Comparison of ENCODE assay signal across 20 cellular contexts in genomic region chr5:176935017-176935416, GRCh38. TPM values are rescaled to one million over a fixed set of nuclear protein-coding genes. Genes with fewer than 3 reads are reported as not detected.
DNase-seq lines count a peak whose midpoint lies in the region; ATAC-seq and TF ChIP-seq lines count a peak whose summit lies in the region.
"Had no signal": no experiment of that assay in that cellular context is flagged by ENCODE, and none has a peak within 500 bp of the region (broad histone marks: within the 10 kb centered on the region; RNA-seq: fewer than 3 reads in every experiment).

No MANE protein-coding gene starts in this region.

- POLR2A ChIA-PET in HEK293 (lab: Yijun Ruan, JAX) = no interaction called here

- H3K27ac Mint-ChIP-seq in activated CD8-positive, alpha-beta memory T cell treated with anti-CD3 and anti-CD28 coated beads, Interleukin-2, amount 10 ng/mL, durations not matched to agents 7 days and 5 days = peak overlapping the region; percentile 1
- peak overlapping the region; percentile 46 for H3K27ac Mint-ChIP-seq in activated T-helper 2 cell treated with anti-CD3 and anti-CD28 coated beads, Interferon-gamma antibody, Interleukin-2, Interleukin-4, amounts not matched to agents 10 μg/mL and 5 μg/mL and 100 μg/mL, durations not matched to agents 14 hours and 24 hours and 36 hours
- H3K27ac Mint-ChIP-seq in natural killer cell treated with Interleukin-12 subunit alpha and Interleukin-12 subunit beta and Interleukin-15 and Interleukin-18, amount 100 ng/mL, for 72 hours = peak overlapping the region; percentile 7 to 13
- no peak overlapping the region for H3K27ac Mint-ChIP-seq in nephron progenitor cell
- H3K27ac Mint-ChIP-seq: B cell had no signal

- CTCF ChIA-PET in activated CD8-positive, alpha-beta memory T cell treated with anti-CD3 and anti-CD28 coated beads, Interleukin-2, amount 10 ng/mL, durations not matched to agents 7 days and 5 days (lab: Charles Lee) = interaction anchor here (1.2 kb wide), 1 partner anchor 8 kb away, joined by 3 read pairs; no protein-coding TSS in a partner anchor
- CTCF ChIA-PET in HEK293 (lab: Yijun Ruan, JAX) = interaction anchor here (0.9 kb wide), 1 partner anchor 277 kb away, joined by 4 read pairs; no protein-coding TSS in a partner anchor

- H3K9me3 Mint-ChIP-seq in activated CD8-positive, alpha-beta memory T cell treated with anti-CD3 and anti-CD28 coated beads, Interleukin-2, amount 10 ng/mL, durations not matched to agents 7 days and 5 days (ENCODE audit: low read depth) = no peaks in the 10 kb centered on the region
- no peaks in the 10 kb centered on the region for H3K9me3 Mint-ChIP-seq in activated T-helper 2 cell treated with anti-CD3 and anti-CD28 coated beads, Interferon-gamma antibody, Interleukin-2, Interleukin-4, amounts not matched to agents 10 μg/mL and 5 μg/mL and 100 μg/mL, durations not matched to agents 14 hours and 24 hours and 36 hours
- no peaks in the 10 kb centered on the region for H3K9me3 Mint-ChIP-seq in natural killer cell treated with Interleukin-12 subunit alpha and Interleukin-12 subunit beta and Interleukin-15 and Interleukin-18, amount 100 ng/mL, for 72 hours
- H3K9me3 Mint-ChIP-seq in nephron progenitor cell = no peaks in the 10 kb centered on the region
- H3K9me3 Mint-ChIP-seq: H9 had no signal

- DNase-seq in activated CD8-positive, alpha-beta memory T cell treated with anti-CD3 and anti-CD28 coated beads, Interleukin-2, amount 10 ng/mL, durations not matched to agents 7 days and 5 days = no peak
- no peak for DNase-seq in activated CD8-positive, alpha-beta memory T cell treated with anti-CD3 and anti-CD28 coated beads for 24 hours
- no peak for DNase-seq in activated T-helper 2 cell treated with anti-CD3 and anti-CD28 coated beads, Interferon-gamma antibody, Interleukin-2, Interleukin-4, amounts not matched to agents 10 μg/mL and 5 μg/mL and 100 μg/mL, durations not matched to agents 14 hours and 24 hours and 36 hours (ENCODE audit: low spot score)
- no peak for DNase-seq in natural killer cell treated with Interleukin-12 subunit alpha and Interleukin-12 subunit beta and Interleukin-15 and Interleukin-18, amount 100 ng/mL, for 72 hours (ENCODE audit: low spot score)
- DNase-seq in nephron progenitor cell = no peak
- DNase-seq in NOMO-1 treated with DMSO at 0.1 percent for 48 hours (lab: John Stamatoyannopoulos, UW; ENCODE audit: unreplicated experiment) = no peak
- no peak for DNase-seq in A172 (ENCODE audit: low spot score)
- DNase-seq: DMS79, H9, Kasumi-1, NCI-H1694, NCI-H2081, NCI-H2171, NCI-H345, NCI-H524 treated with DMSO at 0.1 percent for 48 hours had no signal

- H3K9me3 ChIP-seq in HEK293 (ENCODE audit: control insufficient read depth, insufficient read depth, low read depth, low read length) = no peaks in the 10 kb centered on the region
- H3K9me3 ChIP-seq: A549 had no signal

- no peak overlapping the region for H3K4me3 Mint-ChIP-seq in activated CD8-positive, alpha-beta memory T cell treated with anti-CD3 and anti-CD28 coated beads, Interleukin-2, amount 10 ng/mL, durations not matched to agents 7 days and 5 days
- H3K4me3 Mint-ChIP-seq in activated T-helper 2 cell treated with anti-CD3 and anti-CD28 coated beads, Interferon-gamma antibody, Interleukin-2, Interleukin-4, amounts not matched to agents 10 μg/mL and 5 μg/mL and 100 μg/mL, durations not matched to agents 14 hours and 24 hours and 36 hours (ENCODE audit: low read depth) = no peak overlapping the region
- H3K4me3 Mint-ChIP-seq in natural killer cell treated with Interleukin-12 subunit alpha and Interleukin-12 subunit beta and Interleukin-15 and Interleukin-18, amount 100 ng/mL, for 72 hours = no peak overlapping the region
- H3K4me3 Mint-ChIP-seq in nephron progenitor cell = no peak overlapping the region
- H3K4me3 Mint-ChIP-seq: B cell, H9 had no signal

- no peak for ATAC-seq in activated CD8-positive, alpha-beta memory T cell treated with anti-CD3 and anti-CD28 coated beads, Interleukin-2, amount 10 ng/mL, durations not matched to agents 7 days and 5 days
- no peak for ATAC-seq in natural killer cell treated with Interleukin-12 subunit alpha and Interleukin-12 subunit beta and Interleukin-15 and Interleukin-18, amount 100 ng/mL, for 72 hours
- ATAC-seq: A549, Right ventricle myocardium inferior had no signal

- no peak overlapping the region for H3K27ac ChIP-seq in HEK293 (ENCODE audit: extremely low read depth, low read depth, low read length)
- H3K27ac ChIP-seq: A549 had no signal

- peaks cover 17 to 71% of the 10 kb centered on the region in 2 experiments for H3K36me3 ChIP-seq in HEK293 (ENCODE audit: control insufficient read depth in 2 of 2, insufficient read depth in 1 of 2, low read length in 2 of 2)

- H3K4me1 Mint-ChIP-seq in activated CD8-positive, alpha-beta memory T cell treated with anti-CD3 and anti-CD28 coated beads, Interleukin-2, amount 10 ng/mL, durations not matched to agents 7 days and 5 days = peaks cover 6% of the 10 kb centered on the region
- peaks cover 14% of the 10 kb centered on the region for H3K4me1 Mint-ChIP-seq in activated T-helper 2 cell treated with anti-CD3 and anti-CD28 coated beads, Interferon-gamma antibody, Interleukin-2, Interleukin-4, amounts not matched to agents 10 μg/mL and 5 μg/mL and 100 μg/mL, durations not matched to agents 14 hours and 24 hours and 36 hours (ENCODE audit: low read depth)
- peaks cover 14 to 20% of the 10 kb centered on the region in 2 donors for H3K4me1 Mint-ChIP-seq in natural killer cell treated with Interleukin-12 subunit alpha and Interleukin-12 subunit beta and Interleukin-15 and Interleukin-18, amount 100 ng/mL, for 72 hours (ENCODE audit: low read depth in 2 of 2)
- H3K4me1 Mint-ChIP-seq in nephron progenitor cell = no peaks in the 10 kb centered on the region

- H3K4me3 ChIP-seq in HEK293 (ENCODE audit: low read depth, low read length) = no peak overlapping the region
- H3K4me3 ChIP-seq: A549 had no signal

- H3K27me3 Mint-ChIP-seq in activated CD8-positive, alpha-beta memory T cell treated with anti-CD3 and anti-CD28 coated beads, Interleukin-2, amount 10 ng/mL, durations not matched to agents 7 days and 5 days = no peaks in the 10 kb centered on the region
- no peaks in the 10 kb centered on the region for H3K27me3 Mint-ChIP-seq in activated T-helper 2 cell treated with anti-CD3 and anti-CD28 coated beads, Interferon-gamma antibody, Interleukin-2, Interleukin-4, amounts not matched to agents 10 μg/mL and 5 μg/mL and 100 μg/mL, durations not matched to agents 14 hours and 24 hours and 36 hours (ENCODE audit: low read depth)
- no peaks in the 10 kb centered on the region for H3K27me3 Mint-ChIP-seq in natural killer cell treated with Interleukin-12 subunit alpha and Interleukin-12 subunit beta and Interleukin-15 and Interleukin-18, amount 100 ng/mL, for 72 hours
- H3K27me3 Mint-ChIP-seq in nephron progenitor cell (ENCODE audit: low read depth, poor library complexity) = no peaks in the 10 kb centered on the region
- H3K27me3 Mint-ChIP-seq: B cell had no signal

- no peaks in the 10 kb centered on the region for H3K4me1 ChIP-seq in HEK293 (ENCODE audit: control insufficient read depth, insufficient read depth, low read length)
- H3K4me1 ChIP-seq: A549 had no signal

- TF ChIP-seq CTCF in HEK293 (tag by site-specific recombination; IDR thresholded peaks at IDR 0.05) (no peak), nephron progenitor cell (IDR thresholded peaks at IDR 0.05) (no peak)

- intact Hi-C loops in activated T-helper 2 cell treated with anti-CD3 and anti-CD28 coated beads, Interferon-gamma antibody, Interleukin-2, Interleukin-4, amounts not matched to agents 10 μg/mL and 5 μg/mL and 100 μg/mL, durations not matched to agents 14 hours and 24 hours and 36 hours (cut with micrococcal nuclease) = loop anchor here (2.0 kb wide), 1 partner anchor 18 kb away; no protein-coding TSS in a partner anchor

- peaks cover 31% of the 10 kb centered on the region for H3K36me3 Mint-ChIP-seq in activated CD8-positive, alpha-beta memory T cell treated with anti-CD3 and anti-CD28 coated beads, Interleukin-2, amount 10 ng/mL, durations not matched to agents 7 days and 5 days
- H3K36me3 Mint-ChIP-seq in activated T-helper 2 cell treated with anti-CD3 and anti-CD28 coated beads, Interferon-gamma antibody, Interleukin-2, Interleukin-4, amounts not matched to agents 10 μg/mL and 5 μg/mL and 100 μg/mL, durations not matched to agents 14 hours and 24 hours and 36 hours (ENCODE audit: low read depth) = peaks cover 54% of the 10 kb centered on the region
- H3K36me3 Mint-ChIP-seq in natural killer cell treated with Interleukin-12 subunit alpha and Interleukin-12 subunit beta and Interleukin-15 and Interleukin-18, amount 100 ng/mL, for 72 hours = no peaks in the 10 kb centered on the region
- peaks cover 29% of the 10 kb centered on the region for H3K36me3 Mint-ChIP-seq in nephron progenitor cell (ENCODE audit: low read depth)

TF ChIP-seq in HEK293, 187 proteins besides CTCF, POLR2A, EP300 and RAD21:
- TF ChIP-seq WT1 (tag by site-specific recombination; IDR thresholded peaks at IDR 0.05) (no peak), ZFHX2 (tag by site-specific recombination; conservative IDR thresholded peaks at IDR 0.05) (peak; percentile 33), EGR2 (tag by site-specific recombination; IDR thresholded peaks at IDR 0.05; ENCODE audit: low read depth) (peak; percentile 68; the same call in 1 of the 2 replicates)

RNA-seq across cellular contexts. Expression of gene HK3, which starts 35.9 kb away (rescaled TPM):
- total RNA-seq in activated CD8-positive, alpha-beta memory T cell treated with anti-CD3 and anti-CD28 coated beads, Interleukin-2, amount 10 ng/mL, durations not matched to agents 7 days and 5 days = not detected
- 0.25 and 0.52 TPM in 2 replicates for total RNA-seq in activated T-helper 2 cell treated with anti-CD3 and anti-CD28 coated beads, Interferon-gamma antibody, Interleukin-2, Interleukin-4, amounts not matched to agents 10 μg/mL and 5 μg/mL and 100 μg/mL, durations not matched to agents 14 hours and 24 hours and 36 hours
- total RNA-seq in natural killer cell treated with Interleukin-12 subunit alpha and Interleukin-12 subunit beta and Interleukin-15 and Interleukin-18, amount 100 ng/mL, for 72 hours = 10 to 100 TPM in 1 of 2 donors, under 1 TPM in 1; 0.36 to 13.3 TPM
- total RNA-seq in A172 (2014; rRNA removed; shearing (Covaris generic)) = not detected in 2 replicates
- total RNA-seq: H9, MCF 10A had no signal
